In the genomic region with DNA sequence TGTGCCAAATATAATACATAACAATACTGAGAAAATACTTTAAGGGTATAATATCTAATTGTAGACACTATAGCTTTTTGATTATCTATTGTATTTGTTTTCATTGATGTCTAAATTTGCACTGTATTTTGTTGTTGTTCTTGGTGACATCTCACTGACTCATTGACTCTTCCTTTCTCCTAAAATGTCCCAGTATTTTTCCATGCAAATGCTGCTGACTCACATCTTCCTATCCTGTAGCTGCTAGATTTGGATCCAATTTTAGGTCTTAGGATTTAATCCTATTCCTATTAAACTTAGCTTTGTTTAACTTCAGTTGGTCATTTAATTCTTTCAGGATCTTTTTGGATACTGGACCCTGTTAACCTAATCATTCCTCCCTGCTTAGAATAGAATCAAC, we compare ENCODE assay signal across 16 cellular contexts.
A peak's percentile ranks its signal among the peaks of the same experiment; 100 is the strongest.
DNase-seq lines count a peak whose midpoint lies in the region; ATAC-seq and TF ChIP-seq lines count a peak whose summit lies in the region.
"Had no signal": no experiment of that assay in that cellular context is flagged by ENCODE, and none has a peak within 500 bp of the region (broad histone marks: within the 10 kb centered on the region; RNA-seq: fewer than 3 reads in every experiment).

No MANE protein-coding gene starts in this region.

- no peak overlapping the region for H3K27ac Mint-ChIP-seq in CD4-positive, alpha-beta T cell
- H3K27ac Mint-ChIP-seq: activated T-cell treated with anti-CD3 and anti-CD28 coated beads, Interleukin-2, amount 50 U/mL, for 72 hours; H9 had no signal

- H3K4me3 Mint-ChIP-seq in CD4-positive, alpha-beta T cell, result no peak overlapping the region
- H3K4me3 Mint-ChIP-seq: activated T-cell treated with anti-CD3 and anti-CD28 coated beads, Interleukin-2, amount 50 U/mL, for 72 hours; H9 had no signal

- no peaks in the 10 kb centered on the region for H3K9me3 ChIP-seq in CD4-positive, alpha-beta T cell (ENCODE audit: control insufficient read depth, low read length)
- H3K9me3 ChIP-seq: SJCRH30, spleen had no signal

- no peaks in the 10 kb centered on the region for H3K36me3 Mint-ChIP-seq in CD4-positive, alpha-beta T cell (ENCODE audit: low read depth)

- no peaks in the 10 kb centered on the region for H3K9me3 Mint-ChIP-seq in CD4-positive, alpha-beta T cell
- H3K9me3 Mint-ChIP-seq: activated T-cell treated with anti-CD3 and anti-CD28 coated beads, Interleukin-2, amount 50 U/mL, for 72 hours; H9 had no signal

- H3K27ac ChIP-seq in CD4-positive, alpha-beta T cell (ENCODE audit: low read depth, low read length), result no peak overlapping the region
- H3K27ac ChIP-seq: SJCRH30, spleen had no signal

- ATAC-seq in CD4-positive, alpha-beta T cell (ENCODE audit: poor library complexity), result no peak
- no peak for ATAC-seq in left lobe of liver
- ATAC-seq: activated T-cell treated with anti-CD3 and anti-CD28 coated beads, Interleukin-2, amount 50 U/mL, for 72 hours had no signal

- no peaks in the 10 kb centered on the region for H3K4me1 Mint-ChIP-seq in CD4-positive, alpha-beta T cell (ENCODE audit: low read depth)

- intact Hi-C loops in CD4-positive, alpha-beta T cell (cut with DNase I, micrococcal nuclease), result no loop called here

- peak; percentile 34 for DNase-seq in AG09309 (ENCODE audit: low read depth)
- DNase-seq in NCI-H226, result peak; percentile 33
- DNase-seq in dermis blood vessel endothelial cell, result peak; percentile 65
- DNase-seq in iris pigment epithelial cell (ENCODE audit: low read depth), result peak; percentile 30
- DNase-seq in amygdala (lab: John Stamatoyannopoulos, UW), result no peak
- DNase-seq in CD4-positive, alpha-beta T cell, result no peak
- DNase-seq in activated T-cell treated with anti-CD3 and anti-CD28 coated beads, Interleukin-2, amount 50 U/mL, for 1 hour, result no peak
- DNase-seq in left lobe of liver (ENCODE audit: low spot score), result no peak
- DNase-seq: activated CD4-positive, alpha-beta T cell treated with anti-CD3 and anti-CD28 coated beads, Interleukin-2, amount 50 U/mL, for 4 hours; activated T-cell treated with anti-CD3 and anti-CD28 coated beads, Interleukin-2, amount 50 U/mL, for 72 hours; anterior cingulate cortex; H9; NCI-H2029 treated with DMSO at 0.1 percent for 48 hours; nucleus accumbens; SJCRH30; spleen had no signal

- no peaks in the 10 kb centered on the region for H3K27me3 Mint-ChIP-seq in CD4-positive, alpha-beta T cell

- no peak for TF ChIP-seq CTCF in AG09309 (IDR thresholded peaks at IDR 0.05; ENCODE audit: control insufficient read depth, insufficient read depth, low read depth, low read length, missing control alignments)
- TF ChIP-seq CTCF in CD4-positive, alpha-beta T cell (IDR thresholded peaks at IDR 0.05), result no peak

- POLR2A ChIA-PET in CD4-positive, alpha-beta T cell (lab: Charles Lee), result no interaction called here

- H3K27me3 ChIP-seq in CD4-positive, alpha-beta T cell (ENCODE audit: control insufficient read depth, insufficient read depth, low read length), result no peaks in the 10 kb centered on the region
- H3K27me3 ChIP-seq: SJCRH30, spleen had no signal

- CTCF ChIA-PET in CD4-positive, alpha-beta T cell (lab: Charles Lee), result no interaction called here

- no peak overlapping the region for H3K4me3 ChIP-seq in AG09309 (ENCODE audit: control insufficient read depth, low read depth, low read length)
- H3K4me3 ChIP-seq: SJCRH30, spleen had no signal

Comparison
In these comparisons a context has a peak if more than half of its experiments do, and no peak if none do; other contexts are left out.
1. DNase-seq: peak in AG09309 (single experiment), NCI-H226 (single experiment), dermis blood vessel endothelial cell (single experiment) and iris pigment epithelial cell (single experiment); none in amygdala (0 of 56), CD4-positive, alpha-beta T cell (0 of 10), activated T-cell treated with anti-CD3 and anti-CD28 coated beads, Interleukin-2, amount 50 U/mL, for 1 hour (single experiment) and left lobe of liver (single experiment).